ENCODE assay signal across 22 cellular contexts in genomic region chr2:15718103-15718943, GRCh38.
DNase-seq lines count a peak whose midpoint lies in the region; ATAC-seq and TF ChIP-seq lines count a peak whose summit lies in the region.
"Had no signal": no experiment of that assay in that cellular context is flagged by ENCODE, and none has a peak within 500 bp of the region (broad histone marks: within the 10 kb centered on the region; RNA-seq: fewer than 3 reads in every experiment).

No MANE protein-coding gene starts in this region.

- H3K4ac ChIP-seq in neuronal stem cell (ENCODE audit: low read length) = no peak overlapping the region

- no peak overlapping the region for H2AK5ac ChIP-seq in neuronal stem cell (ENCODE audit: low read depth, low read length)

- H3K14ac ChIP-seq in neuronal stem cell (ENCODE audit: low read length) = no peak overlapping the region

- H4K8ac ChIP-seq in neuronal stem cell (ENCODE audit: low read depth, low read length) = no peak overlapping the region

- H3K4me1 Mint-ChIP-seq in stimulated activated naive CD8-positive, alpha-beta T cell treated with anti-CD3 and anti-CD28 coated beads, Interleukin-15, amount 100 ng/mL, for 72 hours = no peaks in the 10 kb centered on the region
- H3K4me1 Mint-ChIP-seq: CD4-positive, CD25-positive, alpha-beta regulatory T cell had no signal

- H2AFZ ChIP-seq in neuronal stem cell (ENCODE audit: low read length) = no peak overlapping the region
- H2AFZ ChIP-seq: PC-9 had no signal

- H2BK12ac ChIP-seq in neuronal stem cell (ENCODE audit: low read length) = no peak overlapping the region

- no peak overlapping the region for H3K23ac ChIP-seq in neuronal stem cell (ENCODE audit: low read depth, low read length, poor library complexity)

- intact Hi-C loops in uterus (cut with DNase I; ENCODE audit: low total_unique reads) = no loop called here

- no peak overlapping the region for H3K4me2 ChIP-seq in neuronal stem cell (ENCODE audit: insufficient read depth, low read length, poor library complexity, severe bottlenecking)
- H3K4me2 ChIP-seq: PC-9 had no signal

- no peak overlapping the region for H4K91ac ChIP-seq in neuronal stem cell (ENCODE audit: low read depth, low read length, poor library complexity)

- no peaks in the 10 kb centered on the region for H3K27me3 Mint-ChIP-seq in stimulated activated naive CD8-positive, alpha-beta T cell treated with anti-CD3 and anti-CD28 coated beads, Interleukin-15, amount 100 ng/mL, for 72 hours

- H3K9me3 ChIP-seq in neuronal stem cell (replicated peaks in 1 of 2; ENCODE audit: control insufficient read depth in 2 of 2, insufficient read depth in 1 of 2, low read depth in 1 of 2, low read length in 2 of 2) (peaks cover 0 to 2% of the 10 kb centered on the region in 2 donors), uterus (no peaks in the 10 kb centered on the region)
- H3K9me3 ChIP-seq: BE2C had no signal

- peak overlapping the region; percentile 65 for H3K18ac ChIP-seq in neuronal stem cell (ENCODE audit: low read length)

- H3K27me3 ChIP-seq in neuronal stem cell (ENCODE audit: control insufficient read depth in 3 of 3, insufficient read depth in 3 of 3, low read depth in 1 of 3, low read length in 3 of 3) = no peaks in the 10 kb centered on the region
- no peaks in the 10 kb centered on the region for H3K27me3 ChIP-seq in uterus
- H3K27me3 ChIP-seq: BE2C had no signal

- ATAC-seq in stimulated activated naive CD8-positive, alpha-beta T cell treated with anti-CD3 and anti-CD28 coated beads, Interleukin-15, amount 100 ng/mL, for 72 hours = peak; percentile 19
- no peak for ATAC-seq in stimulated activated naive CD8-positive, alpha-beta T cell treated with anti-CD3 and anti-CD28 coated beads, Interleukin-15, Interleukin-2, amounts not matched to agents 100 U/mL and 50 U/mL, for 24 hours
- ATAC-seq in HG03469 (IDR thresholded peaks at IDR 0.05; ENCODE audit: unreplicated experiment) (no peak), HG03135 (IDR thresholded peaks at IDR 0.05; ENCODE audit: unreplicated experiment) (no peak)
- ATAC-seq: HCT116, Right ventricle myocardium inferior had no signal

- H3K4me3 ChIP-seq in neuronal stem cell (ENCODE audit: low read length in 2 of 2) (no peak overlapping the region), uterus (no peak overlapping the region)
- H3K4me3 ChIP-seq: PC-9 had no signal

- H2BK15ac ChIP-seq in neuronal stem cell (ENCODE audit: low read length) = no peak overlapping the region

- H3K4me1 ChIP-seq in neuronal stem cell (ENCODE audit: control insufficient read depth in 2 of 2, insufficient read depth in 1 of 2, low read depth in 1 of 2, low read length in 2 of 2) = peaks cover 0 to 5% of the 10 kb centered on the region in 2 donors
- no peaks in the 10 kb centered on the region for H3K4me1 ChIP-seq in uterus
- H3K4me1 ChIP-seq: BE2C had no signal

- no peak overlapping the region for H3K27ac Mint-ChIP-seq in stimulated activated naive CD8-positive, alpha-beta T cell treated with anti-CD3 and anti-CD28 coated beads, Interleukin-15, amount 100 ng/mL, for 72 hours
- H3K27ac Mint-ChIP-seq: CD4-positive, CD25-positive, alpha-beta regulatory T cell had no signal

- no CpG with 5 or more reads among the region's 8 CpGs for WGBS in neuronal stem cell (ENCODE audit: extremely low coverage in 2 of 2, insufficient read length in 2 of 2, insufficient replicate concordance in 1 of 2), 2 donors

- H3K79me1 ChIP-seq in neuronal stem cell (ENCODE audit: low read depth, low read length) = no peaks in the 10 kb centered on the region

- H3K36me3 ChIP-seq in neuronal stem cell (replicated peaks in 1 of 2; ENCODE audit: control insufficient read depth in 2 of 2, insufficient read depth in 2 of 2, low read length in 2 of 2) = no peaks in the 10 kb centered on the region
- no peaks in the 10 kb centered on the region for H3K36me3 ChIP-seq in uterus
- H3K36me3 ChIP-seq: BE2C had no signal

- no peak for TF ChIP-seq CTCF in uterus (IDR thresholded peaks at IDR 0.05)

- H2BK120ac ChIP-seq in neuronal stem cell (ENCODE audit: low read depth, low read length) = no peak overlapping the region

- no peak for DNase-seq in stimulated activated naive CD8-positive, alpha-beta T cell treated with anti-CD3 and anti-CD28 coated beads, Interleukin-15, amount 100 ng/mL, for 72 hours
- DNase-seq in stimulated activated naive CD8-positive, alpha-beta T cell treated with anti-CD3 and anti-CD28 coated beads, Interleukin-15, Interleukin-2, amounts not matched to agents 100 U/mL and 50 U/mL, for 24 hours = no peak
- peak; percentile 47 for DNase-seq in myocyte (ENCODE audit: low read depth)
- DNase-seq in neuronal stem cell (ENCODE audit: low spot score) = no peak
- no peak for DNase-seq in uterus
- DNase-seq: BE2C; CD4-positive, CD25-positive, alpha-beta regulatory T cell; DMS153; DND-41; NCI-H1048; NCI-H1417; NCI-H1694 treated with DMSO at 0.1 percent for 48 hours; NCI-H2081; NCI-H2227 treated with DMSO at 0.1 percent for 48 hours; NCI-H526 treated with DMSO at 0.1 percent for 48 hours; PC-9 had no signal

- TF ChIP-seq POLR2A in uterus (IDR thresholded peaks at IDR 0.05) = no peak

- no peak overlapping the region for H3K27ac ChIP-seq in neuronal stem cell (replicated peaks; ENCODE audit: low read length)
- no peak overlapping the region for H3K27ac ChIP-seq in uterus
- H3K27ac ChIP-seq: 22Rv1, HL-60, PC-9 had no signal

- no peak overlapping the region for H2BK5ac ChIP-seq in neuronal stem cell (ENCODE audit: low read length)

- no peaks in the 10 kb centered on the region for H3K9me3 Mint-ChIP-seq in stimulated activated naive CD8-positive, alpha-beta T cell treated with anti-CD3 and anti-CD28 coated beads, Interleukin-15, amount 100 ng/mL, for 72 hours

- no peak overlapping the region for H3K4me3 Mint-ChIP-seq in stimulated activated naive CD8-positive, alpha-beta T cell treated with anti-CD3 and anti-CD28 coated beads, Interleukin-15, amount 100 ng/mL, for 72 hours
- H3K4me3 Mint-ChIP-seq: CD4-positive, CD25-positive, alpha-beta regulatory T cell had no signal

- no peak overlapping the region for H3K9ac ChIP-seq in neuronal stem cell (ENCODE audit: low read depth, low read length, poor library complexity)
